ENCODE assay signal across 1 cellular context in genomic region chr1:84355556-84355955, GRCh38.
TF ChIP-seq lines count a peak whose summit lies in the region.

No MANE protein-coding gene starts in this region.

TF ChIP-seq in HCT116, 20 proteins besides CTCF, POLR2A, EP300 and RAD21 (continued from another document):
- TF ChIP-seq REST (IDR thresholded peaks at IDR 0.05; ENCODE audit: low read depth) (no peak), EZH2phosphoT487 (IDR thresholded peaks at IDR 0.05; ENCODE audit: borderline replicate concordance) (no peak), POLR2AphosphoS5 (IDR thresholded peaks at IDR 0.05; ENCODE audit: low read depth, low read length) (no peak), ZFX (IDR thresholded peaks at IDR 0.05) (no peak), CEBPB (IDR thresholded peaks at IDR 0.05; ENCODE audit: low read depth) (no peak), SP1 (IDR thresholded peaks at IDR 0.05; ENCODE audit: low read depth) (no peak), TCF7L2 (IDR thresholded peaks at IDR 0.05; ENCODE audit: borderline replicate concordance, extremely low read depth, insufficient read depth, insufficient read length) (no peak), YY1 (IDR thresholded peaks at IDR 0.05; ENCODE audit: extremely low read depth, insufficient replicate concordance, low read depth, low read length) (no peak), EZH2 (IDR thresholded peaks at IDR 0.05) (no peak)
TF ChIP-seq in HCT116: peak in this region for 0.
